ENCODE assay signal across 8 cellular contexts in genomic region chr19:10010247-10010691, GRCh38. TPM values are rescaled to one million over a fixed set of nuclear protein-coding genes. Genes with fewer than 3 reads are reported as not detected.
DNase-seq lines count a peak whose midpoint lies in the region; TF ChIP-seq lines count a peak whose summit lies in the region.
"Had no signal": no experiment of that assay in that cellular context is flagged by ENCODE, and none has a peak within 500 bp of the region (broad histone marks: within the 10 kb centered on the region; RNA-seq: fewer than 3 reads in every experiment).

COL5A3 (minus strand) TSS chr19:10010504; CDS start chr19:10010385, 119 bp downstream.

- TF ChIP-seq CTCF in dorsolateral prefrontal cortex (IDR thresholded peaks at IDR 0.05 in 54 of 56, conservative IDR thresholded peaks at IDR 0.05 in 2 of 56; ENCODE audit: low read depth in 1 of 56, partially characterized antibody in 56 of 56) (no peak), lower leg skin (IDR thresholded peaks at IDR 0.05) (no peak), tibial nerve (IDR thresholded peaks at IDR 0.05) (peak in 1 of 5 experiments; percentile 13)

- peaks cover 29% of the 10 kb centered on the region for H3K27me3 ChIP-seq in HUES48 (ENCODE audit: control insufficient read depth, insufficient read depth, low read length)
- H3K27me3 ChIP-seq in dorsolateral prefrontal cortex, result peaks cover 0 to 59% (median 24%) of the 10 kb centered on the region in 45 donors
- peaks cover 0 to 11% of the 10 kb centered on the region in 2 donors for H3K27me3 ChIP-seq in tibial nerve

- peak in 1 of 2 donors; percentile 48 for TF ChIP-seq EP300 in tibial nerve (IDR thresholded peaks at IDR 0.05)

- H3K27ac ChIP-seq in HUES48 (ENCODE audit: low read depth, low read length), result no peak within 1 kb of the TSS
- H3K27ac ChIP-seq in dorsolateral prefrontal cortex, result no peak within 1 kb of the TSS
- peak within 1 kb of the TSS; percentile 60 to 91 (median 80) for H3K27ac ChIP-seq in tibial nerve

- TF ChIP-seq POLR2A in lower leg skin (IDR thresholded peaks at IDR 0.05), result no peak
- no peak for TF ChIP-seq POLR2A in tibial nerve (IDR thresholded peaks at IDR 0.05)

- DNase-seq in dorsolateral prefrontal cortex (no peak), lower leg skin (ENCODE audit: low spot score in 2 of 2) (peak; percentile 62 to 91), tibial nerve (ENCODE audit: low spot score in 2 of 2) (peak; percentile 43 to 46), NCI-H1417 treated with DMSO at 0.1 percent for 48 hours (lab: John Stamatoyannopoulos, UW) (no peak), COR-L47 (lab: John Stamatoyannopoulos, UW) (no peak)
- no peak for DNase-seq in NK-92 treated with Interleukin-12 subunit alpha and Interleukin-12 subunit beta, amount 100 ng/mL, for 24 hours (lab: John Stamatoyannopoulos, UW)

- H3K36me3 ChIP-seq in HUES48 (ENCODE audit: control insufficient read depth, insufficient read depth, low read length), result no peaks in the 10 kb centered on the region
- peaks cover 0 to 4% (median 0%) of the 10 kb centered on the region in 3 donors for H3K36me3 ChIP-seq in tibial nerve

- no peak within 1 kb of the TSS for H3K9ac ChIP-seq in HUES48 (ENCODE audit: low read depth, low read length)

- H3K9me3 ChIP-seq in HUES48 (ENCODE audit: control insufficient read depth, insufficient read depth, low read length) (no peaks in the 10 kb centered on the region), tibial nerve (no peaks in the 10 kb centered on the region)

- H3K4me1 ChIP-seq in HUES48 (ENCODE audit: control insufficient read depth, insufficient read depth, low read length) (peaks cover 13% of the 10 kb centered on the region), tibial nerve (peaks cover 3 to 81% (median 33%) of the 10 kb centered on the region in 4 donors)

- H3K4me3 ChIP-seq in HUES48 (ENCODE audit: low read depth, low read length), result peak within 1 kb of the TSS; percentile 52
- peak within 1 kb of the TSS in 50 of 59 donors; percentile 0 to 54 (median 36) for H3K4me3 ChIP-seq in dorsolateral prefrontal cortex
- peak within 1 kb of the TSS; percentile 14 for H3K4me3 ChIP-seq in lower leg skin (ENCODE audit: low read depth, poor library complexity, severe bottlenecking)
- H3K4me3 ChIP-seq in tibial nerve, result peak within 1 kb of the TSS; percentile 51 to 80 (median 61)

- intact Hi-C loops in dorsolateral prefrontal cortex (cut with DNase I) (no loop called here), lower leg skin (cut with DNase I; ENCODE audit: low total_unique reads) (no loop called here)

- 0 to 1% methylated on average over 21 to 25 of the region's 38 CpGs for WGBS in lower leg skin, 2 donors
- 0 to 1% methylated on average over 12 to 31 of the region's 38 CpGs for WGBS in tibial nerve, 2 donors

RNA-seq across cellular contexts. Expression of gene COL5A3, which starts in this region (rescaled TPM):
- total RNA-seq in dorsolateral prefrontal cortex, result 100 to 1,000 TPM in 1 of 120 experiments, 10 to 100 TPM in 118, 1 to 10 TPM in 1; 9.4 to 144 (median 31.3) TPM
- total RNA-seq in lower leg skin, result 10 to 100 TPM; 11.9 to 31.9 (median 20.7) TPM
- 100 to 1,000 TPM in 1 of 4 donors, 10 to 100 TPM in 3; 41.3 to 102 (median 56.3) TPM for total RNA-seq in tibial nerve
- total RNA-seq: M059J had no signal

Comparison
In these comparisons a context has a peak if more than half of its experiments do, and no peak if none do; other contexts are left out.
1. H3K27ac ChIP-seq: peak in tibial nerve (4 of 4); none in HUES48 (single experiment) and dorsolateral prefrontal cortex (0 of 59).
2. DNase-seq: peak in lower leg skin (2 of 2) and tibial nerve (2 of 2); none in dorsolateral prefrontal cortex (0 of 10), NK-92 treated with Interleukin-12 subunit alpha and Interleukin-12 subunit beta, amount 100 ng/mL, for 24 hours (single experiment), NCI-H1417 treated with DMSO at 0.1 percent for 48 hours (single experiment) and COR-L47 (single experiment).
3. Peak in every context shown above with its lines, with median percentiles within 50 percentile points of each other: H3K4me3 ChIP-seq.